ENCODE assay signal across 19 cellular contexts in genomic region chr1:63642901-63643300, GRCh38. TPM values are rescaled to one million over a fixed set of nuclear protein-coding genes. Genes with fewer than 3 reads are reported as not detected.
A peak's percentile ranks its signal among the peaks of the same experiment; 100 is the strongest.
DNase-seq lines count a peak whose midpoint lies in the region; ATAC-seq, FAIRE-seq and TF ChIP-seq lines count a peak whose summit lies in the region.
"Had no signal": no experiment of that assay in that cellular context is flagged by ENCODE, and none has a peak within 500 bp of the region (broad histone marks: within the 10 kb centered on the region; RNA-seq: fewer than 3 reads in every experiment).

No MANE protein-coding gene starts in this region.

- H3K27me3 ChIP-seq in heart right ventricle (no peaks in the 10 kb centered on the region), right cardiac atrium (ENCODE audit: control insufficient read depth, insufficient read depth) (no peaks in the 10 kb centered on the region), HepG2 (ENCODE audit: control insufficient read depth in 1 of 2, insufficient read depth in 2 of 2, low read length in 2 of 2) (no peaks in the 10 kb centered on the region), skeletal muscle tissue (ENCODE audit: control insufficient read depth in 3 of 3, insufficient read depth in 3 of 3, low read length in 3 of 3) (no peaks in the 10 kb centered on the region)
- H3K27me3 ChIP-seq: Peyer's patch had no signal

- H4K20me1 ChIP-seq in HepG2 (ENCODE audit: insufficient read depth, low read length) = no peaks in the 10 kb centered on the region

- peaks cover 0 to 56% (median 11%) of the 10 kb centered on the region in 9 donors for H3K36me3 ChIP-seq in heart right ventricle
- H3K36me3 ChIP-seq in HepG2 (replicated peaks in 1 of 2; ENCODE audit: control insufficient read depth in 1 of 2, insufficient read depth in 2 of 2, low read length in 2 of 2) = peaks cover 3 to 47% of the 10 kb centered on the region in 2 experiments
- peaks cover 11 to 45% (median 26%) of the 10 kb centered on the region in 3 donors for H3K36me3 ChIP-seq in skeletal muscle tissue (ENCODE audit: control insufficient read depth in 3 of 3, insufficient read depth in 3 of 3, low read length in 3 of 3)

- TF ChIP-seq CTCF in heart right ventricle (IDR thresholded peaks at IDR 0.05) (no peak), HepG2 (CRISPR knock-in tag; IDR thresholded peaks at IDR 0.05) (no peak)

- FAIRE-seq in HepG2 (lab: Jason Lieb, UNC) (no peak), H54 (lab: Jason Lieb, UNC) (no peak)

- H3K9ac ChIP-seq in HepG2 (ENCODE audit: insufficient read depth, low read depth, low read length) (no peak overlapping the region), skeletal muscle tissue (ENCODE audit: low read depth in 1 of 3, low read length in 3 of 3) (peak overlapping the region in 1 of 3 donors; percentile 46)
- H3K9ac ChIP-seq: KMS-11 had no signal

- in situ Hi-C loops in HepG2 (cut with HindIII; ENCODE audit: extremely low pct_ligation_motif_present, low pct_unique_long_range_greater_than_20kb) = no loop called here

- BruUV-seq in HepG2 (replicated peaks; lab: Mats Ljungman, UMichigan) = no TSS peak

- H3K79me2 ChIP-seq in HepG2 (ENCODE audit: insufficient read depth, low read length) = peaks cover 2% of the 10 kb centered on the region

- intact Hi-C loops in heart right ventricle (cut with DNase I) = no loop called here
- intact Hi-C loops in right cardiac atrium (cut with DNase I) = no loop called here
- intact Hi-C loops in HepG2 (cut with micrococcal nuclease; ENCODE audit: unreplicated experiment) = no loop called here
- intact Hi-C loops in sciatic nerve (cut with DNase I) = no loop called here

- DNase-seq in heart right ventricle (no peak), right cardiac atrium (no peak), NCI-H1105 treated with DMSO at 0.1 percent for 48 hours (lab: John Stamatoyannopoulos, UW) (peak; percentile 18), HepG2 (ENCODE audit: low spot score) (no peak), sciatic nerve (ENCODE audit: low spot score) (no peak), H54 (ENCODE audit: insufficient read length, low spot score) (no peak), SKM-1 (lab: John Stamatoyannopoulos, UW; ENCODE audit: unreplicated experiment) (no peak)
- DNase-seq: ACHN; GDM1; GOT3; NCI-H1436 treated with DMSO at 0.1 percent for 48 hours; NCI-H2029; NCI-H748 treated with DMSO at 0.1 percent for 48 hours; NK-92 treated with Interleukin-12 subunit alpha and Interleukin-12 subunit beta, amount 100 ng/mL, for 24 hours had no signal

- no peak overlapping the region for H3K4me2 ChIP-seq in HepG2 (ENCODE audit: low read depth, low read length)
- H3K4me2 ChIP-seq: KMS-11 had no signal

- no peak overlapping the region for H2AFZ ChIP-seq in HepG2 (ENCODE audit: low read length)

- TF ChIP-seq RAD21 in HepG2 (CRISPR knock-in tag; IDR thresholded peaks at IDR 0.05) = no peak

- POLR2A ChIA-PET in HepG2 (lab: Yijun Ruan, JAX) = interaction anchor here (1.2 to 2.8 kb wide), 2 partner anchors 17 to 32 kb away, joined by 3 to 25 read pairs; no protein-coding TSS in a partner anchor

- WGBS in heart right ventricle, 2 donors = 89 to 96% methylated on average over 2 of the region's 2 CpGs
- WGBS in right cardiac atrium = 94% methylated on average over 2 of the region's 2 CpGs
- WGBS in HepG2 (ENCODE audit: low lambda C conversion rate) = 97% methylated on average over 2 of the region's 2 CpGs

- H3K9me3 ChIP-seq in heart right ventricle = no peaks in the 10 kb centered on the region
- no peaks in the 10 kb centered on the region for H3K9me3 ChIP-seq in right cardiac atrium (ENCODE audit: control insufficient read depth, low read length)
- no peaks in the 10 kb centered on the region for H3K9me3 ChIP-seq in HepG2 (ENCODE audit: low read length)
- H3K9me3 ChIP-seq in skeletal muscle tissue (ENCODE audit: control insufficient read depth in 3 of 3, low read length in 3 of 3) = no peaks in the 10 kb centered on the region
- H3K9me3 ChIP-seq: Peyer's patch had no signal

- H3K4me3 ChIP-seq in heart right ventricle (no peak overlapping the region), right cardiac atrium (ENCODE audit: low read length) (no peak overlapping the region), HepG2 (replicated peaks in 1 of 3; ENCODE audit: insufficient read depth in 1 of 3, low read depth in 2 of 3, low read length in 3 of 3) (no peak overlapping the region), skeletal muscle tissue (ENCODE audit: low read length in 3 of 3) (peak overlapping the region in 2 of 3 donors; percentile 39 to 52)
- H3K4me3 ChIP-seq: Peyer's patch, SK-N-MC had no signal

- H3K27ac ChIP-seq in heart right ventricle = peak overlapping the region in 8 of 10 donors; percentile 30 to 76 (median 64)
- H3K27ac ChIP-seq in right cardiac atrium (ENCODE audit: low read length) = no peak overlapping the region
- H3K27ac ChIP-seq in HepG2 (ENCODE audit: extremely low read length, insufficient read depth, low read length) = peak overlapping the region; percentile 95
- H3K27ac ChIP-seq in skeletal muscle tissue (ENCODE audit: low read depth, low read length) = peak overlapping the region; percentile 88
- H3K27ac ChIP-seq: C4-2B, KMS-11, SK-N-MC had no signal

- CTCF ChIA-PET in HepG2 (lab: Yijun Ruan, JAX; ENCODE audit: low intra/inter-chr PET ratio, low total read pairs) = no interaction called here

- TF ChIP-seq POLR2A in HepG2 (IDR thresholded peaks at IDR 0.05; ENCODE audit: insufficient read depth in 1 of 2, low read depth in 2 of 2, low read length in 2 of 2) (no peak), H54 (IDR thresholded peaks at IDR 0.05; ENCODE audit: low read depth, low read length) (no peak)

- peaks cover 0 to 37% (median 30%) of the 10 kb centered on the region in 9 donors for H3K4me1 ChIP-seq in heart right ventricle
- peaks cover 6% of the 10 kb centered on the region for H3K4me1 ChIP-seq in right cardiac atrium (ENCODE audit: control insufficient read depth, insufficient read depth, low read length)
- peaks cover 71% of the 10 kb centered on the region for H3K4me1 ChIP-seq in HepG2 (ENCODE audit: insufficient read depth, low read length)
- H3K4me1 ChIP-seq in skeletal muscle tissue (ENCODE audit: control insufficient read depth in 3 of 3, insufficient read depth in 3 of 3, low read length in 3 of 3) = peaks cover 38 to 57% (median 57%) of the 10 kb centered on the region in 3 donors

- ATAC-seq in heart right ventricle (peak in 2 of 8 donors; percentile 11 to 27), right cardiac atrium (no peak), HepG2 (no peak), sciatic nerve (no peak)

- TF ChIP-seq EP300 in HepG2 (IDR thresholded peaks at IDR 0.05; ENCODE audit: low read depth in 2 of 2, low read length in 2 of 2) (no peak), HepG2 (CRISPR knock-in tag; IDR thresholded peaks at IDR 0.05; ENCODE audit: borderline replicate concordance) (no peak)

TF ChIP-seq in HepG2, 621 proteins besides CTCF, POLR2A, EP300 and RAD21 (continues in another document):
- no peak for TF ChIP-seq ZNF160 (CRISPR knock-in tag; IDR thresholded peaks at IDR 0.05)

RNA-seq across cellular contexts. Expression of gene PGM1, which starts 49.7 kb away (rescaled TPM):
- total RNA-seq in heart right ventricle (100 to 1,000 TPM; 223 to 363 (median 270) TPM), right cardiac atrium (100 to 1,000 TPM; 220 to 255 (median 232) TPM), HepG2 (2016; rRNA removed; fragmentation: Illumina TruSeq; extraction: Trizol) (105 and 122 TPM in 2 replicates), skeletal muscle tissue (144 TPM), sciatic nerve (33.7 TPM)
- polyA plus RNA-seq in heart right ventricle (10 to 100 TPM; 20.4 to 86.1 TPM), right cardiac atrium (96.2 TPM), HepG2 (2011; rRNA removed) (49.2 and 51.6 TPM in 2 replicates)
- 59.3 and 60.5 TPM in 2 replicates for total RNA-seq in HepG2 (2016; cell fraction: cytosol; rRNA removed; fragmentation: Illumina TruSeq; extraction: Trizol; ENCODE audit: low read depth)
- 107 TPM in 2 replicates for total RNA-seq in HepG2 (2016; cell fraction: insoluble cytoplasmic fraction; rRNA removed; fragmentation: Illumina TruSeq; extraction: Trizol)
- total RNA-seq in HepG2 (2016; cell fraction: membrane; rRNA removed; fragmentation: Illumina TruSeq; extraction: Trizol) = 105 and 112 TPM in 2 replicates
- 52.5 and 58.8 TPM in 2 replicates for total RNA-seq in HepG2 (2016; cell fraction: nucleus; rRNA removed; fragmentation: Illumina TruSeq; extraction: Trizol)
- 49.9 and 50.0 TPM in 2 replicates for polyA plus RNA-seq in HepG2 (2011; cell fraction: cytosol; rRNA removed)
- polyA plus RNA-seq in HepG2 (2011; cell fraction: nucleus; rRNA removed) = 21.6 and 21.7 TPM in 2 replicates
- polyA plus RNA-seq in HepG2 (2012) = 99.6 and 140 TPM in 2 replicates
- 57.2 and 57.6 TPM in 2 replicates for polyA plus RNA-seq in HepG2 (2016; cell fraction: cytosol; fragmentation: Illumina TruSeq; extraction: Trizol; ENCODE audit: low read depth)
- polyA plus RNA-seq in HepG2 (2016; cell fraction: insoluble cytoplasmic fraction; fragmentation: Illumina TruSeq; extraction: Trizol; ENCODE audit: low read depth) = 89.8 and 107 TPM in 2 replicates
- polyA plus RNA-seq in HepG2 (2016; cell fraction: membrane; fragmentation: Illumina TruSeq; extraction: Trizol; ENCODE audit: low read depth) = 68.6 and 74.3 TPM in 2 replicates
- polyA plus RNA-seq in HepG2 (2016; cell fraction: nucleus; fragmentation: Illumina TruSeq; extraction: Trizol; ENCODE audit: insufficient read depth, low read depth) = 44.1 and 47.6 TPM in 2 replicates
- polyA minus RNA-seq in HepG2 (2011; rRNA and poly(A)+ RNA removed; ENCODE audit: low replicate concordance) = 39.4 and 62.3 TPM in 2 replicates
- polyA minus RNA-seq in HepG2 (2011; cell fraction: cytosol; rRNA and poly(A)+ RNA removed) = 49.2 and 52.4 TPM in 2 replicates
- polyA minus RNA-seq in HepG2 (2011; cell fraction: nucleus; rRNA and poly(A)+ RNA removed) = 48.6 and 52.9 TPM in 2 replicates

Comparison
In these comparisons a context has a peak if more than half of its experiments do, and no peak if none do; other contexts are left out.
1. H3K4me3 ChIP-seq: peak in skeletal muscle tissue (2 of 3); none in heart right ventricle (0 of 10), right cardiac atrium (single experiment) and HepG2 (0 of 3).